Comparison of ENCODE assay signal across 15 cellular contexts in genomic region chr12:9660046-9660445, GRCh38. TPM values are rescaled to one million over a fixed set of nuclear protein-coding genes. Genes with fewer than 3 reads are reported as not detected.
A peak's percentile ranks its signal among the peaks of the same experiment; 100 is the strongest.
DNase-seq lines count a peak whose midpoint lies in the region; ATAC-seq and TF ChIP-seq lines count a peak whose summit lies in the region.
"Had no signal": no experiment of that assay in that cellular context is flagged by ENCODE, and none has a peak within 500 bp of the region (broad histone marks: within the 10 kb centered on the region; RNA-seq: fewer than 3 reads in every experiment).

No MANE protein-coding gene starts in this region.

- no peak overlapping the region for H3K27ac ChIP-seq in CD8-positive, alpha-beta T cell (ENCODE audit: low read depth, low read length)
- H3K27ac ChIP-seq in suprapubic skin, result no peak overlapping the region
- H3K27ac ChIP-seq: A549 had no signal

- no peak for DNase-seq in activated CD8-positive, alpha-beta T cell treated with anti-CD3 and anti-CD28 coated beads for 36 hours
- no peak for DNase-seq in activated CD8-positive, alpha-beta T cell treated with anti-CD3 and anti-CD28 coated beads, Interleukin-2, amount 10 ng/mL, durations not matched to agents 7 days and 5 days
- no peak for DNase-seq in CD8-positive, alpha-beta T cell
- DNase-seq in natural killer cell (no peak), suprapubic skin (ENCODE audit: low spot score in 2 of 2) (no peak)
- DNase-seq: GF-D8, GOT3, NCI-H1436, NCI-H2081, NCI-H524 had no signal

- intact Hi-C loops in activated CD8-positive, alpha-beta T cell treated with anti-CD3 and anti-CD28 coated beads for 36 hours (cut with micrococcal nuclease), result no loop called here
- intact Hi-C loops in CD8-positive, alpha-beta T cell (cut with DNase I, micrococcal nuclease), result loop anchor here in 1 of 2 experiments (10.0 kb wide), 1 partner anchor 735 kb away; the partner anchor contains the start of gene KLRK1
- intact Hi-C loops in natural killer cell (cut with micrococcal nuclease), result no loop called here

- H3K9me3 ChIP-seq in CD8-positive, alpha-beta T cell (ENCODE audit: low read length), result no peaks in the 10 kb centered on the region
- no peaks in the 10 kb centered on the region for H3K9me3 ChIP-seq in suprapubic skin
- H3K9me3 ChIP-seq: A549 had no signal

- peak overlapping the region; percentile 84 for H3K27ac Mint-ChIP-seq in activated CD8-positive, alpha-beta T cell treated with anti-CD3 and anti-CD28 coated beads for 36 hours
- no peak overlapping the region for H3K27ac Mint-ChIP-seq in activated CD8-positive, alpha-beta T cell treated with anti-CD3 and anti-CD28 coated beads, Interleukin-2, amount 10 ng/mL, durations not matched to agents 7 days and 5 days
- H3K27ac Mint-ChIP-seq in CD8-positive, alpha-beta T cell, result peak overlapping the region; percentile 90
- peak overlapping the region; percentile 97 for H3K27ac Mint-ChIP-seq in activated naive CD8-positive, alpha-beta T cell
- peak overlapping the region; percentile 33 to 84 for H3K27ac Mint-ChIP-seq in natural killer cell

- no peak for TF ChIP-seq EP300 in suprapubic skin (IDR thresholded peaks at IDR 0.05)

- peaks cover 94% of the 10 kb centered on the region for H3K4me1 Mint-ChIP-seq in activated CD8-positive, alpha-beta T cell treated with anti-CD3 and anti-CD28 coated beads for 36 hours (ENCODE audit: low read depth)
- peaks cover 92% of the 10 kb centered on the region for H3K4me1 Mint-ChIP-seq in activated CD8-positive, alpha-beta T cell treated with anti-CD3 and anti-CD28 coated beads, Interleukin-2, amount 10 ng/mL, durations not matched to agents 7 days and 5 days (ENCODE audit: low read depth)
- H3K4me1 Mint-ChIP-seq in CD8-positive, alpha-beta T cell (ENCODE audit: low read depth), result peaks cover 96% of the 10 kb centered on the region
- H3K4me1 Mint-ChIP-seq in activated naive CD8-positive, alpha-beta T cell (ENCODE audit: low read depth), result peaks cover 96% of the 10 kb centered on the region
- H3K4me1 Mint-ChIP-seq in natural killer cell, result peaks cover 75 to 77% of the 10 kb centered on the region in 2 donors

- WGBS in suprapubic skin, result 92% methylated on average over 1 of the region's 1 CpG

- peaks cover 40% of the 10 kb centered on the region for H3K36me3 ChIP-seq in CD8-positive, alpha-beta T cell (ENCODE audit: insufficient read depth, low read length)
- peaks cover 71% of the 10 kb centered on the region for H3K36me3 ChIP-seq in suprapubic skin

- no peak overlapping the region for H3K4me3 ChIP-seq in CD8-positive, alpha-beta T cell (ENCODE audit: low read depth, low read length)
- H3K4me3 ChIP-seq in suprapubic skin, result no peak overlapping the region
- H3K4me3 ChIP-seq: A549 had no signal

- POLR2A ChIA-PET in activated CD8-positive, alpha-beta T cell treated with anti-CD3 and anti-CD28 coated beads for 36 hours (lab: Charles Lee), result interaction anchor here (14.8 to 26.1 kb wide), 4 partner anchors 4 to 97 kb away, joined by 738 to 752 read pairs (median 745); partner anchors contain the start of genes CD69 and CLEC2D
- POLR2A ChIA-PET in activated CD8-positive, alpha-beta T cell treated with anti-CD3 and anti-CD28 coated beads, Interleukin-2, amount 10 ng/mL, durations not matched to agents 7 days and 5 days (lab: Charles Lee), result interaction anchor here (11.5 to 12.1 kb wide), 2 partner anchors 8 to 11 kb away, joined by 161 to 432 read pairs; partner anchors contain the start of gene CLEC2D
- POLR2A ChIA-PET in CD8-positive, alpha-beta T cell (lab: Charles Lee), result interaction anchor here (1.8 to 3.2 kb wide), 3 partner anchors 9 to 14 kb away, joined by 12 to 15 read pairs (median 14); partner anchors contain the start of gene CLEC2D

- H3K27me3 Mint-ChIP-seq in activated CD8-positive, alpha-beta T cell treated with anti-CD3 and anti-CD28 coated beads for 36 hours, result no peaks in the 10 kb centered on the region
- no peaks in the 10 kb centered on the region for H3K27me3 Mint-ChIP-seq in activated CD8-positive, alpha-beta T cell treated with anti-CD3 and anti-CD28 coated beads, Interleukin-2, amount 10 ng/mL, durations not matched to agents 7 days and 5 days (ENCODE audit: low read depth)
- no peaks in the 10 kb centered on the region for H3K27me3 Mint-ChIP-seq in CD8-positive, alpha-beta T cell (ENCODE audit: low read depth)
- H3K27me3 Mint-ChIP-seq in activated naive CD8-positive, alpha-beta T cell, result no peaks in the 10 kb centered on the region
- H3K27me3 Mint-ChIP-seq in natural killer cell (ENCODE audit: low read depth in 2 of 2), result no peaks in the 10 kb centered on the region

- TF ChIP-seq CTCF in activated CD8-positive, alpha-beta T cell treated with anti-CD3 and anti-CD28 coated beads for 36 hours (IDR thresholded peaks at IDR 0.05), result no peak
- TF ChIP-seq CTCF in CD8-positive, alpha-beta T cell (IDR thresholded peaks at IDR 0.05), result no peak
- TF ChIP-seq CTCF in natural killer cell (IDR thresholded peaks at IDR 0.05) (no peak), suprapubic skin (IDR thresholded peaks at IDR 0.05) (no peak)

- H3K4me1 ChIP-seq in CD8-positive, alpha-beta T cell (ENCODE audit: insufficient read depth, low read length), result peaks cover 97% of the 10 kb centered on the region
- H3K4me1 ChIP-seq in suprapubic skin, result no peaks in the 10 kb centered on the region
- H3K4me1 ChIP-seq: A549 had no signal

- peaks cover 30% of the 10 kb centered on the region for H3K9me3 Mint-ChIP-seq in activated CD8-positive, alpha-beta T cell treated with anti-CD3 and anti-CD28 coated beads for 36 hours
- peaks cover 7% of the 10 kb centered on the region for H3K9me3 Mint-ChIP-seq in activated CD8-positive, alpha-beta T cell treated with anti-CD3 and anti-CD28 coated beads, Interleukin-2, amount 10 ng/mL, durations not matched to agents 7 days and 5 days (ENCODE audit: insufficient read depth)
- peaks cover 3% of the 10 kb centered on the region for H3K9me3 Mint-ChIP-seq in CD8-positive, alpha-beta T cell
- peaks cover 8% of the 10 kb centered on the region for H3K9me3 Mint-ChIP-seq in activated naive CD8-positive, alpha-beta T cell (ENCODE audit: low read depth)
- H3K9me3 Mint-ChIP-seq in natural killer cell, result no peaks in the 10 kb centered on the region

- H3K4me3 Mint-ChIP-seq in activated CD8-positive, alpha-beta T cell treated with anti-CD3 and anti-CD28 coated beads for 36 hours, result no peak overlapping the region
- no peak overlapping the region for H3K4me3 Mint-ChIP-seq in activated CD8-positive, alpha-beta T cell treated with anti-CD3 and anti-CD28 coated beads, Interleukin-2, amount 10 ng/mL, durations not matched to agents 7 days and 5 days
- H3K4me3 Mint-ChIP-seq in CD8-positive, alpha-beta T cell, result peak overlapping the region; percentile 50
- peak overlapping the region; percentile 44 for H3K4me3 Mint-ChIP-seq in activated naive CD8-positive, alpha-beta T cell
- no peak overlapping the region for H3K4me3 Mint-ChIP-seq in natural killer cell

- H3K27me3 ChIP-seq in CD8-positive, alpha-beta T cell (ENCODE audit: insufficient read depth, low read length), result no peaks in the 10 kb centered on the region
- H3K27me3 ChIP-seq in suprapubic skin, result no peaks in the 10 kb centered on the region

- TF ChIP-seq POLR2A in suprapubic skin (IDR thresholded peaks at IDR 0.05), result no peak

- peaks cover 94% of the 10 kb centered on the region for H3K36me3 Mint-ChIP-seq in activated CD8-positive, alpha-beta T cell treated with anti-CD3 and anti-CD28 coated beads for 36 hours (ENCODE audit: low read depth)
- H3K36me3 Mint-ChIP-seq in activated CD8-positive, alpha-beta T cell treated with anti-CD3 and anti-CD28 coated beads, Interleukin-2, amount 10 ng/mL, durations not matched to agents 7 days and 5 days (ENCODE audit: low read depth), result peaks cover 96% of the 10 kb centered on the region
- H3K36me3 Mint-ChIP-seq in CD8-positive, alpha-beta T cell, result peaks cover 95% of the 10 kb centered on the region
- peaks cover 70% of the 10 kb centered on the region for H3K36me3 Mint-ChIP-seq in activated naive CD8-positive, alpha-beta T cell
- peaks cover 73% of the 10 kb centered on the region for H3K36me3 Mint-ChIP-seq in natural killer cell

- CTCF ChIA-PET in activated CD8-positive, alpha-beta T cell treated with anti-CD3 and anti-CD28 coated beads for 36 hours (lab: Charles Lee), result interaction anchor here (1.2 kb wide), 1 partner anchor 26 kb away, joined by 6 read pairs; no protein-coding TSS in a partner anchor
- CTCF ChIA-PET in activated CD8-positive, alpha-beta T cell treated with anti-CD3 and anti-CD28 coated beads, Interleukin-2, amount 10 ng/mL, durations not matched to agents 7 days and 5 days (lab: Charles Lee), result interaction anchor here (1.4 to 1.5 kb wide), 2 partner anchors 9 to 27 kb away, joined by 3 to 6 read pairs; partner anchors contain the start of gene CLEC2D
- CTCF ChIA-PET in CD8-positive, alpha-beta T cell (lab: Charles Lee), result interaction anchor here (0.8 to 2.8 kb wide), 4 partner anchors 9 to 48 kb away, joined by 3 to 12 read pairs (median 4); partner anchors contain the start of gene CLEC2D

- ATAC-seq in activated CD8-positive, alpha-beta T cell treated with anti-CD3 and anti-CD28 coated beads for 36 hours, result no peak
- ATAC-seq in activated CD8-positive, alpha-beta T cell treated with anti-CD3 and anti-CD28 coated beads, Interleukin-2, amount 10 ng/mL, durations not matched to agents 7 days and 5 days, result no peak
- ATAC-seq in CD8-positive, alpha-beta T cell, result no peak
- ATAC-seq in natural killer cell, result no peak
- ATAC-seq in HG02623 (IDR thresholded peaks at IDR 0.05; ENCODE audit: unreplicated experiment), result no peak
- no peak for ATAC-seq in GM21515 (IDR thresholded peaks at IDR 0.05; ENCODE audit: unreplicated experiment)
- ATAC-seq: A549 had no signal

RNA-seq across cellular contexts. Expression of gene CLEC2D, which starts 9.5 kb away (rescaled TPM):
- total RNA-seq in activated CD8-positive, alpha-beta T cell treated with anti-CD3 and anti-CD28 coated beads for 36 hours, result 100 to 1,000 TPM; 240 to 259 TPM
- 100 to 1,000 TPM; 277 to 282 TPM for total RNA-seq in activated CD8-positive, alpha-beta T cell treated with anti-CD3 and anti-CD28 coated beads, Interleukin-2, amount 10 ng/mL, durations not matched to agents 7 days and 5 days
- 100 to 1,000 TPM; 182 to 188 TPM for total RNA-seq in CD8-positive, alpha-beta T cell
- total RNA-seq in natural killer cell, result 100 to 1,000 TPM; 140 to 219 (median 209) TPM
- 10 to 100 TPM in 1 of 4 donors, 1 to 10 TPM in 3; 2.3 to 12.2 (median 5.0) TPM for total RNA-seq in suprapubic skin

RNA-seq across cellular contexts. Expression of gene KLRB1, which starts 52.3 kb away (rescaled TPM):
- total RNA-seq in activated CD8-positive, alpha-beta T cell treated with anti-CD3 and anti-CD28 coated beads for 36 hours, result 1 to 10 TPM; 4.7 to 4.9 TPM
- 1 to 10 TPM; 6.0 to 6.3 TPM for total RNA-seq in activated CD8-positive, alpha-beta T cell treated with anti-CD3 and anti-CD28 coated beads, Interleukin-2, amount 10 ng/mL, durations not matched to agents 7 days and 5 days
- 10 to 100 TPM; 58.3 to 62.0 TPM for total RNA-seq in CD8-positive, alpha-beta T cell
- total RNA-seq in natural killer cell, result 100 to 1,000 TPM; 194 to 310 (median 216) TPM
- not detected for total RNA-seq in suprapubic skin
- total RNA-seq: HT-29 had no signal

Comparison
In these comparisons a context has a peak if more than half of its experiments do, and no peak if none do; other contexts are left out.
1. H3K4me3 Mint-ChIP-seq: peak in CD8-positive, alpha-beta T cell (single experiment) and activated naive CD8-positive, alpha-beta T cell (single experiment); none in activated CD8-positive, alpha-beta T cell treated with anti-CD3 and anti-CD28 coated beads for 36 hours (single experiment), activated CD8-positive, alpha-beta T cell treated with anti-CD3 and anti-CD28 coated beads, Interleukin-2, amount 10 ng/mL, durations not matched to agents 7 days and 5 days (single experiment) and natural killer cell (single experiment).
2. RNA of gene CLEC2D, which starts 9.5 kb away (total RNA-seq): 277 to 282 TPM in activated CD8-positive, alpha-beta T cell treated with anti-CD3 and anti-CD28 coated beads, Interleukin-2, amount 10 ng/mL, durations not matched to agents 7 days and 5 days, 240 to 259 TPM in activated CD8-positive, alpha-beta T cell treated with anti-CD3 and anti-CD28 coated beads for 36 hours, 140 to 219 TPM in natural killer cell and 182 to 188 TPM in CD8-positive, alpha-beta T cell; 2.3 to 12.2 TPM in suprapubic skin; every median in the first group is over 10 times any median in the second.
3. RNA of gene KLRB1, which starts 52.3 kb away (total RNA-seq): 194 to 310 TPM in natural killer cell and 58.3 to 62.0 TPM in CD8-positive, alpha-beta T cell; 6.0 to 6.3 TPM in activated CD8-positive, alpha-beta T cell treated with anti-CD3 and anti-CD28 coated beads, Interleukin-2, amount 10 ng/mL, durations not matched to agents 7 days and 5 days, 4.7 to 4.9 TPM in activated CD8-positive, alpha-beta T cell treated with anti-CD3 and anti-CD28 coated beads for 36 hours and not detected in suprapubic skin; every median in the first group is over 4 times any median in the second.